1 cellular context compared by ENCODE assay signal in the genomic region with DNA sequence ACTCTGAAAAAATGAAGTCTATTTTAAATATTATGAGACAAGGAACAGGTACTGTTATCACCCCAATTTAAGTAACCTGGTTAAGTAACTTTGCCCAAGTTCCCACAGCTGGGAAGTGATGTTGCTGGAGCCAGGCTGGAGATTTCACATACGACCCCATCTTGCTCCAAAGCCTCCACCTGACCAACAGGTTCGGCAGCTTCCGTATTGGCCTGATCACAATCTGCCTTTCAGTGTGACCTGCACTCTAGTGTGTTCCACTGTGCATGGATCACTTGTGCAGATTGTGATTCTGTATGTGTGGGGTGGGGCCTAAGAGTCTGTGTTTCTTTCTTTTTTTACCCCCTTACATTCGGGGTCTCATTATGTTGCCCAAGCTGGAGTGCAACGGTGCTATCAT.
TF ChIP-seq lines count a peak whose summit lies in the region.

No MANE protein-coding gene starts in this region.

TF ChIP-seq in IMR-90, 13 proteins besides CTCF, POLR2A, EP300 and RAD21:
- no peak for TF ChIP-seq SMC3 (IDR thresholded peaks at IDR 0.05; ENCODE audit: low read depth, low read length)
- TF ChIP-seq RFX5 (IDR thresholded peaks at IDR 0.05; ENCODE audit: low read depth, low read length), result no peak
- TF ChIP-seq MAZ (IDR thresholded peaks at IDR 0.05; ENCODE audit: borderline replicate concordance, low read depth, low read length), result no peak
- no peak for TF ChIP-seq MXI1 (IDR thresholded peaks at IDR 0.05; ENCODE audit: borderline replicate concordance, low read depth, low read length)
- no peak for TF ChIP-seq RCOR1 (IDR thresholded peaks at IDR 0.05; ENCODE audit: insufficient replicate concordance, low read length)
- TF ChIP-seq, protein P1, sequence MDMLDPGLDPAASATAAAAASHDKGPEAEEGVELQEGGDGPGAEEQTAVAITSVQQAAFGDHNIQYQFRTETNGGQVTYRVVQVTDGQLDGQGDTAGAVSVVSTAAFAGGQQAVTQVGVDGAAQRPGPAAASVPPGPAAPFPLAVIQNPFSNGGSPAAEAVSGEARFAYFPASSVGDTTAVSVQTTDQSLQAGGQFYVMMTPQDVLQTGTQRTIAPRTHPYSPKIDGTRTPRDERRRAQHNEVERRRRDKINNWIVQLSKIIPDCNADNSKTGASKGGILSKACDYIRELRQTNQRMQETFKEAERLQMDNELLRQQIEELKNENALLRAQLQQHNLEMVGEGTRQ (IDR thresholded peaks at IDR 0.05; ENCODE audit: low read depth, low read length), result no peak
- no peak for TF ChIP-seq CEBPB (IDR thresholded peaks at IDR 0.05; ENCODE audit: low read depth, low read length)
- no peak for TF ChIP-seq FOS (IDR thresholded peaks at IDR 0.05; ENCODE audit: low read depth, low read length)
- no peak for TF ChIP-seq NFE2L2 (IDR thresholded peaks at IDR 0.05; ENCODE audit: low read depth, low read length)
- TF ChIP-seq BHLHE40 (IDR thresholded peaks at IDR 0.05; ENCODE audit: low read depth, low read length), result no peak
- TF ChIP-seq, protein P2, sequence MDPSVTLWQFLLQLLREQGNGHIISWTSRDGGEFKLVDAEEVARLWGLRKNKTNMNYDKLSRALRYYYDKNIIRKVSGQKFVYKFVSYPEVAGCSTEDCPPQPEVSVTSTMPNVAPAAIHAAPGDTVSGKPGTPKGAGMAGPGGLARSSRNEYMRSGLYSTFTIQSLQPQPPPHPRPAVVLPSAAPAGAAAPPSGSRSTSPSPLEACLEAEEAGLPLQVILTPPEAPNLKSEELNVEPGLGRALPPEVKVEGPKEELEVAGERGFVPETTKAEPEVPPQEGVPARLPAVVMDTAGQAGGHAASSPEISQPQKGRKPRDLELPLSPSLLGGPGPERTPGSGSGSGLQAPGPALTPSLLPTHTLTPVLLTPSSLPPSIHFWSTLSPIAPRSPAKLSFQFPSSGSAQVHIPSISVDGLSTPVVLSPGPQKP (IDR thresholded peaks at IDR 0.05; ENCODE audit: borderline replicate concordance, low read depth, low read length), result no peak
- no peak for TF ChIP-seq CHD1 (IDR thresholded peaks at IDR 0.05; ENCODE audit: low read depth, low read length)
- TF ChIP-seq MAFK (IDR thresholded peaks at IDR 0.05; ENCODE audit: low read depth, low read length), result no peak
